In the genomic region with DNA sequence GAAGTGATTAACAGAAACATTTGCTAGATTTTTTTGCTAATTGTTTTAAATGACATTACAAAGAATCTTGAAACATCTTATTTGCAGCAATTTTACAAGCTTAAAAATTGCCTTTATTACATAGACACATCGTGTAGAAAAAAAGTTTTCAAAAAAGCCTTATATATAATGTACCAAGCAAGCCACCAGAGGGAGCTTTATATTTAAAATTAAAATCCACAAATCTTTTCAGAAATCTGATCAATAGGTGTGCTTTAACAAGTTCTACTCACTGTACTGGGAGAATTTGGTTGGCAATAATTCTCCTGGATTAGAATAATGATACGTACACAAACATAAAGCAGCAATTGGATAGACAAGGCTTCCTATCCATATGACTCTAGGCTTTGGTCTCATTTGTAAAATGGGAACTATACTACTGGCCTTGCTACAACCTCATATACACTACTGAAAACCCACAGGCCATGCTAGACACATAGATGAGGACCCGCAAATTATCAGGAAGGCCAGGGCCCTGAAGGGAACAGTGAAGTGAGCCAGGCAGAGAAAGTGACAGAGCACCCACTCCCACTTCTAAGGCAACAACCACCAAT, we compare ENCODE assay signal across 13 cellular contexts. TPM values are rescaled to one million over a fixed set of nuclear protein-coding genes. Genes with fewer than 3 reads are reported as not detected.
A peak's percentile ranks its signal among the peaks of the same experiment; 100 is the strongest.
DNase-seq lines count a peak whose midpoint lies in the region; ATAC-seq and TF ChIP-seq lines count a peak whose summit lies in the region.
"Had no signal": no experiment of that assay in that cellular context is flagged by ENCODE, and none has a peak within 500 bp of the region (broad histone marks: within the 10 kb centered on the region; RNA-seq: fewer than 3 reads in every experiment).

No MANE protein-coding gene starts in this region.

- H3F3A ChIP-seq in GM23338 (replicated peaks; ENCODE audit: low read depth) = peaks cover 5% of the 10 kb centered on the region; the same call in 1 of the 2 replicates

- H4K20me1 ChIP-seq in GM23338 (replicated peaks; ENCODE audit: insufficient read depth) = peaks cover 37% of the 10 kb centered on the region

- H3K4me1 Mint-ChIP-seq in GM23338 = peaks cover 5% of the 10 kb centered on the region; the same call in 2 of the 3 replicates

- H3K27me3 ChIP-seq in BE2C (no peaks in the 10 kb centered on the region), GM23338 (ENCODE audit: insufficient read depth) (no peaks in the 10 kb centered on the region), right lobe of liver (no peaks in the 10 kb centered on the region), uterus (no peaks in the 10 kb centered on the region)

- H3K27me3 Mint-ChIP-seq in GM23338 (ENCODE audit: insufficient read depth, low read depth, poor library complexity) = peaks cover 7% of the 10 kb centered on the region
- H3K27me3 Mint-ChIP-seq: dendritic cell treated with granulocyte-macrophage colony-stimulating factor and Interleukin-4, amounts not matched to agents 40 ng/mL and 50 ng/mL, for 4 days had no signal

- TF ChIP-seq CTCF in BE2C (IDR thresholded peaks at IDR 0.05; ENCODE audit: low read depth, low read length) (0 out of 2 replicates have a peak, but pooled peaks have one; percentile 19), GM23338 (conservative IDR thresholded peaks at IDR 0.05; ENCODE audit: low read depth in 2 of 2) (peak in 1 of 2 experiments; percentile 69; a peak in 3 of 4 replicates), VCaP (conservative IDR thresholded peaks at IDR 0.05) (peak; percentile 76), right lobe of liver (IDR thresholded peaks at IDR 0.05) (peak; percentile 14 to 51 (median 44)), uterus (IDR thresholded peaks at IDR 0.05) (no peak)

- H3K9me3 ChIP-seq in BE2C (no peaks in the 10 kb centered on the region), right lobe of liver (no peaks in the 10 kb centered on the region), uterus (no peaks in the 10 kb centered on the region)

- intact Hi-C loops in right lobe of liver (cut with DNase I) (no loop called here), uterus (cut with DNase I; ENCODE audit: low total_unique reads) (no loop called here)

- no peak for DNase-seq in BE2C
- peak; percentile 38 for DNase-seq in GM23338 (ENCODE audit: low spot score)
- DNase-seq in right lobe of liver = no peak
- no peak for DNase-seq in uterus
- no peak for DNase-seq in HT-29 (ENCODE audit: low spot score)
- DNase-seq in NCI-H1048 (lab: John Stamatoyannopoulos, UW) = no peak
- DNase-seq: activated T-cell treated with anti-CD3 and anti-CD28 coated beads, Interleukin-2, amount 50 U/mL, for 1 hour had no signal

- no peak overlapping the region for H3K4me3 Mint-ChIP-seq in GM23338
- H3K4me3 Mint-ChIP-seq: dendritic cell treated with granulocyte-macrophage colony-stimulating factor and Interleukin-4, amounts not matched to agents 40 ng/mL and 50 ng/mL, for 4 days; T-helper 2 cell treated with Interferon-gamma antibody and Interleukin-4, amounts not matched to agents 5 μg/mL and 100 μg/mL, for 36 hours had no signal

- H3K36me3 ChIP-seq in BE2C (peaks cover 77% of the 10 kb centered on the region), GM23338 (ENCODE audit: insufficient read depth) (peaks cover 61% of the 10 kb centered on the region), right lobe of liver (peaks cover 0 to 68% (median 22%) of the 10 kb centered on the region in 4 donors), uterus (no peaks in the 10 kb centered on the region)

- H3K27ac ChIP-seq in GM23338 (ENCODE audit: low read depth) = no peak overlapping the region
- no peak overlapping the region for H3K27ac ChIP-seq in VCaP
- no peak overlapping the region for H3K27ac ChIP-seq in right lobe of liver
- no peak overlapping the region for H3K27ac ChIP-seq in uterus

- H3K4me3 ChIP-seq in BE2C (ENCODE audit: low read depth, low read length) = no peak overlapping the region
- H3K4me3 ChIP-seq in GM23338 = no peak overlapping the region
- peak overlapping the region in 2 of 3 donors; percentile 17 to 32 for H3K4me3 ChIP-seq in right lobe of liver
- H3K4me3 ChIP-seq in uterus = no peak overlapping the region

- H3K27ac Mint-ChIP-seq in GM23338 = no peak overlapping the region
- H3K27ac Mint-ChIP-seq: dendritic cell treated with granulocyte-macrophage colony-stimulating factor and Interleukin-4, amounts not matched to agents 40 ng/mL and 50 ng/mL, for 4 days; T-helper 2 cell treated with Interferon-gamma antibody and Interleukin-4, amounts not matched to agents 5 μg/mL and 100 μg/mL, for 36 hours had no signal

- 48% methylated on average over 3 of the region's 3 CpGs for WGBS in right lobe of liver (ENCODE audit: insufficient coverage, low coverage, low lambda C conversion rate, missing lambda C conversion rate)

- H3K79me2 ChIP-seq in GM23338 (replicated peaks; ENCODE audit: insufficient read depth) = peaks cover 76% of the 10 kb centered on the region

- TF ChIP-seq POLR2A in right lobe of liver (IDR thresholded peaks at IDR 0.05) (no peak), uterus (IDR thresholded peaks at IDR 0.05) (no peak)

- H3K4me1 ChIP-seq in BE2C (no peaks in the 10 kb centered on the region), GM23338 (ENCODE audit: insufficient read depth) (peaks cover 6% of the 10 kb centered on the region; the same call in 1 of the 2 replicates), right lobe of liver (peaks cover 0 to 42% (median 8%) of the 10 kb centered on the region in 4 donors), uterus (peaks cover 0 to 5% of the 10 kb centered on the region in 2 donors)

- H3K4me2 ChIP-seq in GM23338 = no peak overlapping the region

- ATAC-seq in GM23338 (no peak), right lobe of liver (peak; percentile 15 to 35 (median 28)), HG03025 (IDR thresholded peaks at IDR 0.05; ENCODE audit: low FRiP score, unreplicated experiment) (no peak)

- H2AFZ ChIP-seq in GM23338 = no peak overlapping the region

- no peaks in the 10 kb centered on the region for H3K9me2 ChIP-seq in GM23338 (ENCODE audit: insufficient read depth)

- H3K36me3 Mint-ChIP-seq in GM23338 (ENCODE audit: low read depth) = peaks cover 88% of the 10 kb centered on the region

- H3K9me3 Mint-ChIP-seq in GM23338 = no peaks in the 10 kb centered on the region
- H3K9me3 Mint-ChIP-seq: dendritic cell treated with granulocyte-macrophage colony-stimulating factor and Interleukin-4, amounts not matched to agents 40 ng/mL and 50 ng/mL, for 4 days had no signal

TF ChIP-seq in GM23338, 12 proteins besides CTCF, POLR2A, EP300 and RAD21 (continues in another document):
- TF ChIP-seq, protein P1, sequence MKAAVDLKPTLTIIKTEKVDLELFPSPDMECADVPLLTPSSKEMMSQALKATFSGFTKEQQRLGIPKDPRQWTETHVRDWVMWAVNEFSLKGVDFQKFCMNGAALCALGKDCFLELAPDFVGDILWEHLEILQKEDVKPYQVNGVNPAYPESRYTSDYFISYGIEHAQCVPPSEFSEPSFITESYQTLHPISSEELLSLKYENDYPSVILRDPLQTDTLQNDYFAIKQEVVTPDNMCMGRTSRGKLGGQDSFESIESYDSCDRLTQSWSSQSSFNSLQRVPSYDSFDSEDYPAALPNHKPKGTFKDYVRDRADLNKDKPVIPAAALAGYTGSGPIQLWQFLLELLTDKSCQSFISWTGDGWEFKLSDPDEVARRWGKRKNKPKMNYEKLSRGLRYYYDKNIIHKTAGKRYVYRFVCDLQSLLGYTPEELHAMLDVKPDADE (IDR thresholded peaks at IDR 0.05) = no peak
- TF ChIP-seq EZH2 (IDR thresholded peaks at IDR 0.05; ENCODE audit: low read depth, unreplicated experiment) = no peak
- TF ChIP-seq CREB1 (CRISPR knock-in tag; IDR thresholded peaks at IDR 0.05; ENCODE audit: low read depth) = no peak
- TF ChIP-seq ZNF331 (CRISPR knock-in tag; IDR thresholded peaks at IDR 0.05; ENCODE audit: low read depth) = no peak

RNA-seq across cellular contexts. Expression of a gene that starts 4.8 kb away (rescaled TPM):
- polyA plus RNA-seq in BE2C (2012; ENCODE audit: insufficient read depth, insufficient read length, low read depth) = 371 TPM
- 255 and 364 TPM in 2 replicates for total RNA-seq in GM23338 (2014; rRNA removed; shearing (Covaris generic))
- 238 and 268 TPM in 2 replicates for polyA plus RNA-seq in GM23338 (2016; fragmentation: Nextera tagmentation; extraction: Ambion mirVana)
- 100 to 1,000 TPM in 2 of 6 experiments, 10 to 100 TPM in 4; 76.4 to 196 (median 96.8) TPM for total RNA-seq in right lobe of liver
- total RNA-seq in uterus = 100 to 1,000 TPM in 2 of 4 donors, 10 to 100 TPM in 2; 86.1 to 292 (median 94.7) TPM
- total RNA-seq in HT-29 (2014; rRNA removed; shearing (Covaris generic)) = 195 and 197 TPM in 2 replicates

RNA-seq across cellular contexts. Expression of a gene that starts 39.8 kb away (rescaled TPM):
- 0.25 TPM for polyA plus RNA-seq in BE2C (2012; ENCODE audit: insufficient read depth, insufficient read length, low read depth)
- 0.45 TPM in 1 of 2 replicates, not detected in the other for total RNA-seq in GM23338 (2014; rRNA removed; shearing (Covaris generic))
- polyA plus RNA-seq in GM23338 (2016; fragmentation: Nextera tagmentation; extraction: Ambion mirVana) = 0.78 and 0.89 TPM in 2 replicates
- not detected for total RNA-seq in right lobe of liver
- under 1 TPM in 1 of 4 donors, not detected in 3; 0.76 TPM for total RNA-seq in uterus
- not detected in 2 replicates for total RNA-seq in HT-29 (2014; rRNA removed; shearing (Covaris generic))
- total RNA-seq: HT1080, NCI-H460 had no signal

Comparison
In these comparisons a context has a peak if more than half of its experiments do, and no peak if none do; other contexts are left out.
1. H3K4me3 ChIP-seq: peak in right lobe of liver (2 of 3); none in BE2C (single experiment), GM23338 (single experiment) and uterus (0 of 2).
2. CTCF ChIP-seq: peak in BE2C (single experiment), VCaP (single experiment) and right lobe of liver (4 of 4); none in uterus (0 of 4).
3. ATAC-seq: peak in right lobe of liver (4 of 4); none in GM23338 (single experiment) and HG03025 (single experiment).